ENCODE assay signal across 21 cellular contexts in the genomic region with DNA sequence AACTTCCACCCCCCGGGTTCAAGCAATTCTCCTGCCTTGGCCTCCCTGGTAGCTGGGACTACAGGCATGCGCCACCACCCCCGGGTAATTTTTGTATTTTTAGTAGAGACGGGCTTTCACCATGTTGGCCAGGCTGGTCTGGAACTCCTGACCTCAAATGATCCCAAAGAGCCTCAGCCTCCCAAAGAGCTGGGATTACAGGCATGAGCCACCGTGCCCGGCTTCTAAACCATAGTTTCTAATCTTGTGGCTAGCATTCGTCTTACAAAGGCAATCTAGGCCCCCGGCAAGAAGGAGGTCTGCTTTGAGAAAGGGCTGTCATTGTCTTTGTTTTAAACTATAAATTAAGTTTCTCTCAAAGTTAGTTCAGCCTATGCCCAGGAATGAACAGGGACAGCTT. TPM values are rescaled to one million over a fixed set of nuclear protein-coding genes. Genes with fewer than 3 reads are reported as not detected.
"Had no signal": no experiment of that assay in that cellular context is flagged by ENCODE, and none has a peak within 500 bp of the region (broad histone marks: within the 10 kb centered on the region; RNA-seq: fewer than 3 reads in every experiment).

No MANE protein-coding gene starts in this region.

- H3K27ac ChIP-seq: HL-60, SJSA1 had no signal

- H3K27me3 ChIP-seq: SJSA1 had no signal

- H3K4me1 ChIP-seq: SJSA1 had no signal

- DNase-seq: KBM-7, MV-4-11, NCI-H1048, NCI-H1105, NCI-H1417, NCI-H1436 treated with DMSO at 0.1 percent for 48 hours, NCI-H187 treated with DMSO at 0.1 percent for 48 hours, NCI-H2029 treated with DMSO at 0.1 percent for 48 hours, NCI-H345, NCI-H446 treated with DMSO at 0.1 percent for 48 hours, NCI-H510A treated with DMSO at 0.1 percent for 48 hours, NCI-H526, Right ventricle myocardium superior, RPMI8226, SIG-M5 had no signal

- H3K9me3 ChIP-seq: SJSA1 had no signal

- H3K36me3 ChIP-seq: SJSA1 had no signal

- H3K4me3 ChIP-seq: SJSA1, SK-N-MC had no signal

RNA-seq across cellular contexts. Expression of a gene that starts 10.4 kb away (rescaled TPM):
- total RNA-seq: HT-29, LHCN-M2, MCF 10A, Right ventricle myocardium superior, SJSA1 had no signal
